In the genomic region with DNA sequence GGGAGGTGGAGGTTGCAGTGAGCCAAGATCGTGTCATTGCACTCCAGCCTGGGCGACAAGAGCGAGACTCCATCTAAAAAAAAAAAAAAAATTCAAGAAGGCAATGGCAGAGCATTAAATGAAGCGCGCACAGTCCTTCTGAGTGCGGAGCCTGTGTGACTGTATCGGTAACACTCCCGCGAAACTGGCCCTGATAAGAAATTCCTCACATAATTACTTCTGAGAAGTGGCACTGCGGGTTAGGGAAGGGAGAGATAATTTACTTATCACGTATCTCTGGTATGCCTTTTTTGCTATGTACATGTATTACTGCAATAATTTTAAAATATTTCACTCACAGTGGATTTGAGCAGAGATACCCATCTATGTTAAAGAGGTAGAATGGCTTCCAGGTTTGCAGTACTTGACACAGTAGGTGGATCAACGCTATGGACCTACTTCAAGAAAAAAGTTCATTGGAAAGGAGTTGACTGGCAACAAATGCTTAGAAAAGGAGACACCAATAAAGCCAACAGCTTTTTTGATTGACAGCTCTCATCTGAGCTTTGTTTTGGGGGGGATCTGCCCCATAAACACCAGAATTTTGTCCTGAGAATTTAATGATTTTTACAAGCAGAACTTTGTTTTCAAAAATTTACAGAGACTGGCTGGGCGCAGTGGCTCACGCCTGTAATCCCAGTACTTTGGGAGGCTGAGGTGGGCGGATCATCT, we compare ENCODE assay signal across 1 cellular context.
TF ChIP-seq lines count a peak whose summit lies in the region.

No MANE protein-coding gene starts in this region.

TF ChIP-seq in K562, 482 proteins besides CTCF, POLR2A, EP300 and RAD21 (continued from another document and continues in another):
- TF ChIP-seq, protein P1, sequence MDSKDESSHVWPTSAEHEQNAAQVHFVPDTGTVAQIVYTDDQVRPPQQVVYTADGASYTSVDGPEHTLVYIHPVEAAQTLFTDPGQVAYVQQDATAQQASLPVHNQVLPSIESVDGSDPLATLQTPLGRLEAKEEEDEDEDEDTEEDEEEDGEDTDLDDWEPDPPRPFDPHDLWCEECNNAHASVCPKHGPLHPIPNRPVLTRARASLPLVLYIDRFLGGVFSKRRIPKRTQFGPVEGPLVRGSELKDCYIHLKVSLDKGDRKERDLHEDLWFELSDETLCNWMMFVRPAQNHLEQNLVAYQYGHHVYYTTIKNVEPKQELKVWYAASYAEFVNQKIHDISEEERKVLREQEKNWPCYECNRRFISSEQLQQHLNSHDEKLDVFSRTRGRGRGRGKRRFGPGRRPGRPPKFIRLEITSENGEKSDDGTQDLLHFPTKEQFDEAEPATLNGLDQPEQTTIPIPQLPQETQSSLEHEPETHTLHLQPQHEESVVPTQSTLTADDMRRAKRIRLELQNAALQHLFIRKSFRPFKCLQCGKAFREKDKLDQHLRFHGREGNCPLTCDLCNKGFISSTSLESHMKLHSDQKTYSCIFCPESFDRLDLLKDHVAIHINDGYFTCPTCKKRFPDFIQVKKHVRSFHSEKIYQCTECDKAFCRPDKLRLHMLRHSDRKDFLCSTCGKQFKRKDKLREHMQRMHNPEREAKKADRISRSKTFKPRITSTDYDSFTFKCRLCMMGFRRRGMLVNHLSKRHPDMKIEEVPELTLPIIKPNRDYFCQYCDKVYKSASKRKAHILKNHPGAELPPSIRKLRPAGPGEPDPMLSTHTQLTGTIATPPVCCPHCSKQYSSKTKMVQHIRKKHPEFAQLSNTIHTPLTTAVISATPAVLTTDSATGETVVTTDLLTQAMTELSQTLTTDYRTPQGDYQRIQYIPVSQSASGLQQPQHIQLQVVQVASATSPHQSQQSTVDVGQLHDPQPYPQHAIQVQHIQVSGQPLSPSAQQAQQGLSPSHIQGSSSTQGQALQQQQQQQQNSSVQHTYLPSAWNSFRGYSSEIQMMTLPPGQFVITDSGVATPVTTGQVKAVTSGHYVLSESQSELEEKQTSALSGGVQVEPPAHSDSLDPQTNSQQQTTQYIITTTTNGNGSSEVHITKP (IDR thresholded peaks at IDR 0.05; ENCODE audit: partially characterized antibody) = no peak
- TF ChIP-seq ETV5 (CRISPR knock-in tag; IDR thresholded peaks at IDR 0.05; ENCODE audit: low read depth) = no peak
- TF ChIP-seq TSC22D4 (tag; IDR thresholded peaks at IDR 0.05) = no peak
- TF ChIP-seq ZNF146 (CRISPR knock-in tag; IDR thresholded peaks at IDR 0.05; ENCODE audit: unreplicated experiment) = no peak
- no peak for TF ChIP-seq FOS (IDR thresholded peaks at IDR 0.05; ENCODE audit: extremely low read depth, insufficient read length)
- TF ChIP-seq ETS2 (tag; IDR thresholded peaks at IDR 0.05; ENCODE audit: borderline replicate concordance, poor library complexity, severe bottlenecking) = no peak
- TF ChIP-seq, protein P2, sequence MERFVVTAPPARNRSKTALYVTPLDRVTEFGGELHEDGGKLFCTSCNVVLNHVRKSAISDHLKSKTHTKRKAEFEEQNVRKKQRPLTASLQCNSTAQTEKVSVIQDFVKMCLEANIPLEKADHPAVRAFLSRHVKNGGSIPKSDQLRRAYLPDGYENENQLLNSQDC (CRISPR knock-in tag; IDR thresholded peaks at IDR 0.05) = no peak
- TF ChIP-seq, protein P3, sequence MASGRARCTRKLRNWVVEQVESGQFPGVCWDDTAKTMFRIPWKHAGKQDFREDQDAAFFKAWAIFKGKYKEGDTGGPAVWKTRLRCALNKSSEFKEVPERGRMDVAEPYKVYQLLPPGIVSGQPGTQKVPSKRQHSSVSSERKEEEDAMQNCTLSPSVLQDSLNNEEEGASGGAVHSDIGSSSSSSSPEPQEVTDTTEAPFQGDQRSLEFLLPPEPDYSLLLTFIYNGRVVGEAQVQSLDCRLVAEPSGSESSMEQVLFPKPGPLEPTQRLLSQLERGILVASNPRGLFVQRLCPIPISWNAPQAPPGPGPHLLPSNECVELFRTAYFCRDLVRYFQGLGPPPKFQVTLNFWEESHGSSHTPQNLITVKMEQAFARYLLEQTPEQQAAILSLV (tag; IDR thresholded peaks at IDR 0.05) = no peak
- no peak for TF ChIP-seq CC2D1A (IDR thresholded peaks at IDR 0.05)
- peak; percentile 22 for TF ChIP-seq CCNT2 (IDR thresholded peaks at IDR 0.05; ENCODE audit: borderline replicate concordance, extremely low read depth, insufficient read length, low read depth, low read length)
- TF ChIP-seq MIER1 (IDR thresholded peaks at IDR 0.05; ENCODE audit: low read depth) = no peak
- TF ChIP-seq, protein P4, sequence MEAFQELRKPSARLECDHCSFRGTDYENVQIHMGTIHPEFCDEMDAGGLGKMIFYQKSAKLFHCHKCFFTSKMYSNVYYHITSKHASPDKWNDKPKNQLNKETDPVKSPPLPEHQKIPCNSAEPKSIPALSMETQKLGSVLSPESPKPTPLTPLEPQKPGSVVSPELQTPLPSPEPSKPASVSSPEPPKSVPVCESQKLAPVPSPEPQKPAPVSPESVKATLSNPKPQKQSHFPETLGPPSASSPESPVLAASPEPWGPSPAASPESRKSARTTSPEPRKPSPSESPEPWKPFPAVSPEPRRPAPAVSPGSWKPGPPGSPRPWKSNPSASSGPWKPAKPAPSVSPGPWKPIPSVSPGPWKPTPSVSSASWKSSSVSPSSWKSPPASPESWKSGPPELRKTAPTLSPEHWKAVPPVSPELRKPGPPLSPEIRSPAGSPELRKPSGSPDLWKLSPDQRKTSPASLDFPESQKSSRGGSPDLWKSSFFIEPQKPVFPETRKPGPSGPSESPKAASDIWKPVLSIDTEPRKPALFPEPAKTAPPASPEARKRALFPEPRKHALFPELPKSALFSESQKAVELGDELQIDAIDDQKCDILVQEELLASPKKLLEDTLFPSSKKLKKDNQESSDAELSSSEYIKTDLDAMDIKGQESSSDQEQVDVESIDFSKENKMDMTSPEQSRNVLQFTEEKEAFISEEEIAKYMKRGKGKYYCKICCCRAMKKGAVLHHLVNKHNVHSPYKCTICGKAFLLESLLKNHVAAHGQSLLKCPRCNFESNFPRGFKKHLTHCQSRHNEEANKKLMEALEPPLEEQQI (IDR thresholded peaks at IDR 0.05) = no peak
- TF ChIP-seq RFX5 (IDR thresholded peaks at IDR 0.05; ENCODE audit: low read depth, low read length) = no peak
- TF ChIP-seq PPARD (CRISPR knock-in tag; IDR thresholded peaks at IDR 0.05) = no peak
- TF ChIP-seq, protein P5, sequence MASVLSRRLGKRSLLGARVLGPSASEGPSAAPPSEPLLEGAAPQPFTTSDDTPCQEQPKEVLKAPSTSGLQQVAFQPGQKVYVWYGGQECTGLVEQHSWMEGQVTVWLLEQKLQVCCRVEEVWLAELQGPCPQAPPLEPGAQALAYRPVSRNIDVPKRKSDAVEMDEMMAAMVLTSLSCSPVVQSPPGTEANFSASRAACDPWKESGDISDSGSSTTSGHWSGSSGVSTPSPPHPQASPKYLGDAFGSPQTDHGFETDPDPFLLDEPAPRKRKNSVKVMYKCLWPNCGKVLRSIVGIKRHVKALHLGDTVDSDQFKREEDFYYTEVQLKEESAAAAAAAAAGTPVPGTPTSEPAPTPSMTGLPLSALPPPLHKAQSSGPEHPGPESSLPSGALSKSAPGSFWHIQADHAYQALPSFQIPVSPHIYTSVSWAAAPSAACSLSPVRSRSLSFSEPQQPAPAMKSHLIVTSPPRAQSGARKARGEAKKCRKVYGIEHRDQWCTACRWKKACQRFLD (CRISPR knock-in tag; IDR thresholded peaks at IDR 0.05) = no peak
- TF ChIP-seq STAT5A (IDR thresholded peaks at IDR 0.05; ENCODE audit: borderline replicate concordance, low read length) = peak; percentile 70
- TF ChIP-seq TRIM24 (IDR thresholded peaks at IDR 0.05) = peak in 1 of 2 experiments; percentile 53; a peak in 1 of 4 replicates
- TF ChIP-seq ZBTB7A (IDR thresholded peaks at IDR 0.05; ENCODE audit: borderline replicate concordance, control insufficient read depth, low read depth, low read length) = no peak
- TF ChIP-seq, protein P6, sequence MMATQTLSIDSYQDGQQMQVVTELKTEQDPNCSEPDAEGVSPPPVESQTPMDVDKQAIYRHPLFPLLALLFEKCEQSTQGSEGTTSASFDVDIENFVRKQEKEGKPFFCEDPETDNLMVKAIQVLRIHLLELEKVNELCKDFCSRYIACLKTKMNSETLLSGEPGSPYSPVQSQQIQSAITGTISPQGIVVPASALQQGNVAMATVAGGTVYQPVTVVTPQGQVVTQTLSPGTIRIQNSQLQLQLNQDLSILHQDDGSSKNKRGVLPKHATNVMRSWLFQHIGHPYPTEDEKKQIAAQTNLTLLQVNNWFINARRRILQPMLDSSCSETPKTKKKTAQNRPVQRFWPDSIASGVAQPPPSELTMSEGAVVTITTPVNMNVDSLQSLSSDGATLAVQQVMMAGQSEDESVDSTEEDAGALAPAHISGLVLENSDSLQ (IDR thresholded peaks at IDR 0.05) = peak; percentile 93
- TF ChIP-seq ZBTB8A (IDR thresholded peaks at IDR 0.05; ENCODE audit: partially characterized antibody) = no peak
- TF ChIP-seq POLR3A (IDR thresholded peaks at IDR 0.05; ENCODE audit: borderline replicate concordance, extremely low read depth, insufficient read depth, insufficient read length) = no peak
- TF ChIP-seq KDM1A (IDR thresholded peaks at IDR 0.05) = 0 out of 4 replicates have a peak, but pooled peaks of 1 of the 2 experiments have one; percentile 29
- TF ChIP-seq, protein P7, sequence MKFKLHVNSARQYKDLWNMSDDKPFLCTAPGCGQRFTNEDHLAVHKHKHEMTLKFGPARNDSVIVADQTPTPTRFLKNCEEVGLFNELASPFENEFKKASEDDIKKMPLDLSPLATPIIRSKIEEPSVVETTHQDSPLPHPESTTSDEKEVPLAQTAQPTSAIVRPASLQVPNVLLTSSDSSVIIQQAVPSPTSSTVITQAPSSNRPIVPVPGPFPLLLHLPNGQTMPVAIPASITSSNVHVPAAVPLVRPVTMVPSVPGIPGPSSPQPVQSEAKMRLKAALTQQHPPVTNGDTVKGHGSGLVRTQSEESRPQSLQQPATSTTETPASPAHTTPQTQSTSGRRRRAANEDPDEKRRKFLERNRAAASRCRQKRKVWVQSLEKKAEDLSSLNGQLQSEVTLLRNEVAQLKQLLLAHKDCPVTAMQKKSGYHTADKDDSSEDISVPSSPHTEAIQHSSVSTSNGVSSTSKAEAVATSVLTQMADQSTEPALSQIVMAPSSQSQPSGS (CRISPR knock-in tag; IDR thresholded peaks at IDR 0.05) = no peak
- TF ChIP-seq JUND (IDR thresholded peaks at IDR 0.05; ENCODE audit: borderline replicate concordance, low read depth, low read length) = peak; percentile 19; the same call in 1 of the 2 replicates
- no peak for TF ChIP-seq JUND (tag; IDR thresholded peaks at IDR 0.05; ENCODE audit: borderline replicate concordance, low read depth, low read length)
- TF ChIP-seq ZNF583 (CRISPR knock-in tag; IDR thresholded peaks at IDR 0.05) = no peak
- no peak for TF ChIP-seq ZNF212 (CRISPR knock-in tag; IDR thresholded peaks at IDR 0.05)
- TF ChIP-seq NFE2L1 (tag; IDR thresholded peaks at IDR 0.05; ENCODE audit: borderline replicate concordance, low read depth) = no peak
- TF ChIP-seq, protein P8, sequence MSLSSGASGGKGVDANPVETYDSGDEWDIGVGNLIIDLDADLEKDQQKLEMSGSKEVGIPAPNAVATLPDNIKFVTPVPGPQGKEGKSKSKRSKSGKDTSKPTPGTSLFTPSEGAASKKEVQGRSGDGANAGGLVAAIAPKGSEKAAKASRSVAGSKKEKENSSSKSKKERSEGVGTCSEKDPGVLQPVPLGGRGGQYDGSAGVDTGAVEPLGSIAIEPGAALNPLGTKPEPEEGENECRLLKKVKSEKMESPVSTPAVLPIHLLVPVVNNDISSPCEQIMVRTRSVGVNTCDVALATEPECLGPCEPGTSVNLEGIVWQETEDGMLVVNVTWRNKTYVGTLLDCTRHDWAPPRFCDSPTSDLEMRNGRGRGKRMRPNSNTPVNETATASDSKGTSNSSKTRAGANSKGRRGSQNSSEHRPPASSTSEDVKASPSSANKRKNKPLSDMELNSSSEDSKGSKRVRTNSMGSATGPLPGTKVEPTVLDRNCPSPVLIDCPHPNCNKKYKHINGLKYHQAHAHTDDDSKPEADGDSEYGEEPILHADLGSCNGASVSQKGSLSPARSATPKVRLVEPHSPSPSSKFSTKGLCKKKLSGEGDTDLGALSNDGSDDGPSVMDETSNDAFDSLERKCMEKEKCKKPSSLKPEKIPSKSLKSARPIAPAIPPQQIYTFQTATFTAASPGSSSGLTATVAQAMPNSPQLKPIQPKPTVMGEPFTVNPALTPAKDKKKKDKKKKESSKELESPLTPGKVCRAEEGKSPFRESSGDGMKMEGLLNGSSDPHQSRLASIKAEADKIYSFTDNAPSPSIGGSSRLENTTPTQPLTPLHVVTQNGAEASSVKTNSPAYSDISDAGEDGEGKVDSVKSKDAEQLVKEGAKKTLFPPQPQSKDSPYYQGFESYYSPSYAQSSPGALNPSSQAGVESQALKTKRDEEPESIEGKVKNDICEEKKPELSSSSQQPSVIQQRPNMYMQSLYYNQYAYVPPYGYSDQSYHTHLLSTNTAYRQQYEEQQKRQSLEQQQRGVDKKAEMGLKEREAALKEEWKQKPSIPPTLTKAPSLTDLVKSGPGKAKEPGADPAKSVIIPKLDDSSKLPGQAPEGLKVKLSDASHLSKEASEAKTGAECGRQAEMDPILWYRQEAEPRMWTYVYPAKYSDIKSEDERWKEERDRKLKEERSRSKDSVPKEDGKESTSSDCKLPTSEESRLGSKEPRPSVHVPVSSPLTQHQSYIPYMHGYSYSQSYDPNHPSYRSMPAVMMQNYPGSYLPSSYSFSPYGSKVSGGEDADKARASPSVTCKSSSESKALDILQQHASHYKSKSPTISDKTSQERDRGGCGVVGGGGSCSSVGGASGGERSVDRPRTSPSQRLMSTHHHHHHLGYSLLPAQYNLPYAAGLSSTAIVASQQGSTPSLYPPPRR (CRISPR knock-in tag; IDR thresholded peaks at IDR 0.05; ENCODE audit: borderline replicate concordance) = no peak
- TF ChIP-seq MEIS2 (IDR thresholded peaks at IDR 0.05; ENCODE audit: partially characterized antibody) = peak; percentile 31
- no peak for TF ChIP-seq HEY1 (CRISPR knock-in tag; IDR thresholded peaks at IDR 0.05; ENCODE audit: borderline replicate concordance)
- TF ChIP-seq TAF7 (tag; IDR thresholded peaks at IDR 0.05) = no peak
- peak; percentile 83 for TF ChIP-seq TEAD4 (IDR thresholded peaks at IDR 0.05; ENCODE audit: low read length)
- no peak for TF ChIP-seq TEAD4 (CRISPR knock-in tag; IDR thresholded peaks at IDR 0.05; ENCODE audit: borderline replicate concordance)
- no peak for TF ChIP-seq NFXL1 (CRISPR knock-in tag; IDR thresholded peaks at IDR 0.05)
- TF ChIP-seq, protein P9, sequence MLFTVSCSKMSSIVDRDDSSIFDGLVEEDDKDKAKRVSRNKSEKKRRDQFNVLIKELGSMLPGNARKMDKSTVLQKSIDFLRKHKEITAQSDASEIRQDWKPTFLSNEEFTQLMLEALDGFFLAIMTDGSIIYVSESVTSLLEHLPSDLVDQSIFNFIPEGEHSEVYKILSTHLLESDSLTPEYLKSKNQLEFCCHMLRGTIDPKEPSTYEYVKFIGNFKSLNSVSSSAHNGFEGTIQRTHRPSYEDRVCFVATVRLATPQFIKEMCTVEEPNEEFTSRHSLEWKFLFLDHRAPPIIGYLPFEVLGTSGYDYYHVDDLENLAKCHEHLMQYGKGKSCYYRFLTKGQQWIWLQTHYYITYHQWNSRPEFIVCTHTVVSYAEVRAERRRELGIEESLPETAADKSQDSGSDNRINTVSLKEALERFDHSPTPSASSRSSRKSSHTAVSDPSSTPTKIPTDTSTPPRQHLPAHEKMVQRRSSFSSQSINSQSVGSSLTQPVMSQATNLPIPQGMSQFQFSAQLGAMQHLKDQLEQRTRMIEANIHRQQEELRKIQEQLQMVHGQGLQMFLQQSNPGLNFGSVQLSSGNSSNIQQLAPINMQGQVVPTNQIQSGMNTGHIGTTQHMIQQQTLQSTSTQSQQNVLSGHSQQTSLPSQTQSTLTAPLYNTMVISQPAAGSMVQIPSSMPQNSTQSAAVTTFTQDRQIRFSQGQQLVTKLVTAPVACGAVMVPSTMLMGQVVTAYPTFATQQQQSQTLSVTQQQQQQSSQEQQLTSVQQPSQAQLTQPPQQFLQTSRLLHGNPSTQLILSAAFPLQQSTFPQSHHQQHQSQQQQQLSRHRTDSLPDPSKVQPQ (CRISPR knock-in tag; IDR thresholded peaks at IDR 0.05; ENCODE audit: borderline replicate concordance) = no peak
- no peak for TF ChIP-seq CBX1 (IDR thresholded peaks at IDR 0.05; ENCODE audit: low read depth)
- TF ChIP-seq KLF16 (IDR thresholded peaks at IDR 0.05) = 0 out of 2 replicates have a peak, but pooled peaks have one; percentile 35
- TF ChIP-seq ZFP1 (CRISPR knock-in tag; IDR thresholded peaks at IDR 0.05) = no peak
